ENCODE assay signal across 9 cellular contexts in the genomic region with DNA sequence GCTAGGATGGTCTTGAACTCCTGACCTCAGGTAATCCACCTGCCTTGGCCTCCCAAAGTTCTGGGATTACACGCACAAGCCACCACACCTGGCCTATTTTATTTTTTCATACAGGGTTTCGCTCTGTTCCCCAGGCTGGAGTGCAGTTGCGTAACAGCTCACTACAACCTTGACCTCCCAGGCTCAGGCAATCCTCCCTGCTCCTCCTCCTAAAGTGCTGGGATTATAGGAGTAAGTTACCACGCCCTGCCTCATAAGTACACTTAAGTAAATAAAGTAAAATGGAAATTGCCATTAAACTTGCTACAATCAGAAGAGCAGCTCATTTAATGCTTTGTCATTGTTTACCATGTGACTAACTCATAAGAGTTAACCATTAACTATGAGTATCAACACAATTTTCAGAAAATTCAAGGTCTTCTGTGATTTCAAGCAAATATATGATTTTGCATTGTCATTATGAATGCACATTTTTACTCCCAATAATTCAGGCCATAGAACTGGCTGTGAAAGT. TPM values are rescaled to one million over a fixed set of nuclear protein-coding genes. Genes with fewer than 3 reads are reported as not detected.
A peak's percentile ranks its signal among the peaks of the same experiment; 100 is the strongest.
DNase-seq lines count a peak whose midpoint lies in the region; TF ChIP-seq lines count a peak whose summit lies in the region.
"Had no signal": no experiment of that assay in that cellular context is flagged by ENCODE, and none has a peak within 500 bp of the region (broad histone marks: within the 10 kb centered on the region; RNA-seq: fewer than 3 reads in every experiment).

No MANE protein-coding gene starts in this region.

- H3K27ac ChIP-seq in HEK293 (ENCODE audit: extremely low read depth, low read depth, low read length) (no peak overlapping the region), SJSA1 (peak overlapping the region; percentile 16; the same call in 1 of the 2 replicates)

- POLR2A ChIA-PET in HEK293 (lab: Yijun Ruan, JAX): no interaction called here

- H3K4me3 ChIP-seq in HEK293 (ENCODE audit: low read depth, low read length) (no peak overlapping the region), SJSA1 (no peak overlapping the region), skeletal muscle satellite cell (ENCODE audit: low read length) (no peak overlapping the region)

- CTCF ChIA-PET in HEK293 (lab: Yijun Ruan, JAX): no interaction called here

- no peak for TF ChIP-seq CTCF in HEK293 (tag by site-specific recombination; IDR thresholded peaks at IDR 0.05)

- H3K27me3 ChIP-seq in SJSA1 (replicated peaks) (no peaks in the 10 kb centered on the region), skeletal muscle satellite cell (ENCODE audit: control insufficient read depth, insufficient read depth, low read length) (no peaks in the 10 kb centered on the region)

- intact Hi-C loops in posterior cingulate gyrus (cut with DNase I): no loop called here

- peaks cover 14 to 15% of the 10 kb centered on the region in 2 experiments; a peak in 2 of 3 replicates for H3K36me3 ChIP-seq in HEK293 (ENCODE audit: control insufficient read depth in 2 of 2, insufficient read depth in 1 of 2, low read length in 2 of 2)
- H3K36me3 ChIP-seq in SJSA1: no peaks in the 10 kb centered on the region
- H3K36me3 ChIP-seq in skeletal muscle satellite cell (ENCODE audit: insufficient read depth, low read length): peaks cover 73% of the 10 kb centered on the region

- H3K4me1 ChIP-seq in HEK293 (ENCODE audit: control insufficient read depth, insufficient read depth, low read length) (no peaks in the 10 kb centered on the region; the same call in 1 of the 2 replicates), SJSA1 (replicated peaks) (peaks cover 5% of the 10 kb centered on the region), skeletal muscle satellite cell (ENCODE audit: control insufficient read depth, insufficient read depth, low read length) (peaks cover 12% of the 10 kb centered on the region)

- H3K9me3 ChIP-seq in HEK293 (ENCODE audit: control insufficient read depth, insufficient read depth, low read depth, low read length): no peaks in the 10 kb centered on the region
- no peaks in the 10 kb centered on the region for H3K9me3 ChIP-seq in SJSA1 (replicated peaks)
- H3K9me3 ChIP-seq in skeletal muscle satellite cell (replicated peaks; ENCODE audit: low read length): no peaks in the 10 kb centered on the region

- H3K9ac ChIP-seq in skeletal muscle satellite cell (ENCODE audit: low read depth, low read length): peak overlapping the region; percentile 49

- H3K4me2 ChIP-seq in skeletal muscle satellite cell (ENCODE audit: low read length): no peak overlapping the region

- DNase-seq in SJSA1 (ENCODE audit: low read depth in 1 of 2, low spot score in 2 of 2): no peak
- DNase-seq in fibroblast of peridontal ligament (ENCODE audit: extremely low read depth): peak; percentile 52
- no peak for DNase-seq in dedifferentiated amniotic fluid mesenchymal stem cell (ENCODE audit: extremely low spot score)
- no peak for DNase-seq in posterior cingulate gyrus
- no peak for DNase-seq in NCI-H146 (lab: John Stamatoyannopoulos, UW)
- DNase-seq in midbrain (lab: John Stamatoyannopoulos, UW): no peak
- DNase-seq: NCI-H1105 had no signal

TF ChIP-seq in HEK293, 187 proteins besides CTCF, POLR2A, EP300 and RAD21 (continues in another document):
- TF ChIP-seq ZNF600 (tag by site-specific recombination; IDR thresholded peaks at IDR 0.05): no peak
- peak; percentile 68 for TF ChIP-seq GLIS1 (tag by site-specific recombination; IDR thresholded peaks at IDR 0.05)
- TF ChIP-seq, protein P1, sequence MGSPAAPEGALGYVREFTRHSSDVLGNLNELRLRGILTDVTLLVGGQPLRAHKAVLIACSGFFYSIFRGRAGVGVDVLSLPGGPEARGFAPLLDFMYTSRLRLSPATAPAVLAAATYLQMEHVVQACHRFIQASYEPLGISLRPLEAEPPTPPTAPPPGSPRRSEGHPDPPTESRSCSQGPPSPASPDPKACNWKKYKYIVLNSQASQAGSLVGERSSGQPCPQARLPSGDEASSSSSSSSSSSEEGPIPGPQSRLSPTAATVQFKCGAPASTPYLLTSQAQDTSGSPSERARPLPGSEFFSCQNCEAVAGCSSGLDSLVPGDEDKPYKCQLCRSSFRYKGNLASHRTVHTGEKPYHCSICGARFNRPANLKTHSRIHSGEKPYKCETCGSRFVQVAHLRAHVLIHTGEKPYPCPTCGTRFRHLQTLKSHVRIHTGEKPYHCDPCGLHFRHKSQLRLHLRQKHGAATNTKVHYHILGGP (tag by site-specific recombination; IDR thresholded peaks at IDR 0.05): no peak
- TF ChIP-seq ZNF350 (tag by site-specific recombination; IDR thresholded peaks at IDR 0.05): no peak
- no peak for TF ChIP-seq ZNF274 (IDR thresholded peaks at IDR 0.05; ENCODE audit: low read length)
- no peak for TF ChIP-seq ZNF274 (tag by site-specific recombination; IDR thresholded peaks at IDR 0.05; ENCODE audit: borderline replicate concordance)
- no peak for TF ChIP-seq ZNF548 (tag by site-specific recombination; IDR thresholded peaks at IDR 0.05)
- TF ChIP-seq WT1 (tag by site-specific recombination; IDR thresholded peaks at IDR 0.05): peak; percentile 99
- TF ChIP-seq, protein P2, sequence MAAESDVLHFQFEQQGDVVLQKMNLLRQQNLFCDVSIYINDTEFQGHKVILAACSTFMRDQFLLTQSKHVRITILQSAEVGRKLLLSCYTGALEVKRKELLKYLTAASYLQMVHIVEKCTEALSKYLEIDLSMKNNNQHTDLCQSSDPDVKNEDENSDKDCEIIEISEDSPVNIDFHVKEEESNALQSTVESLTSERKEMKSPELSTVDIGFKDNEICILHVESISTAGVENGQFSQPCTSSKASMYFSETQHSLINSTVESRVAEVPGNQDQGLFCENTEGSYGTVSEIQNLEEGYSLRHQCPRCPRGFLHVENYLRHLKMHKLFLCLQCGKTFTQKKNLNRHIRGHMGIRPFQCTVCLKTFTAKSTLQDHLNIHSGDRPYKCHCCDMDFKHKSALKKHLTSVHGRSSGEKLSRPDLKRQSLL (tag by site-specific recombination; IDR thresholded peaks at IDR 0.05): no peak
- TF ChIP-seq ZNF747 (tag by site-specific recombination; IDR thresholded peaks at IDR 0.05): no peak
- 0 out of 2 replicates have a peak, but pooled peaks have one; percentile 36 for TF ChIP-seq FEZF1 (tag by site-specific recombination; IDR thresholded peaks at IDR 0.05)
- TF ChIP-seq ZNF48 (tag by site-specific recombination; IDR thresholded peaks at IDR 0.05): no peak
- no peak for TF ChIP-seq ZNF221 (tag by site-specific recombination; IDR thresholded peaks at IDR 0.05; ENCODE audit: borderline replicate concordance)
- TF ChIP-seq KLF1 (tag by site-specific recombination; IDR thresholded peaks at IDR 0.05): peak; percentile 91
- no peak for TF ChIP-seq SCRT1 (tag by site-specific recombination; IDR thresholded peaks at IDR 0.05; ENCODE audit: borderline replicate concordance)
- TF ChIP-seq BCL11A (tag by site-specific recombination; IDR thresholded peaks at IDR 0.05; ENCODE audit: low read depth): peak; percentile 61; the same call in 1 of the 2 replicates
- TF ChIP-seq ZFHX2 (tag by site-specific recombination; conservative IDR thresholded peaks at IDR 0.05): no peak
- TF ChIP-seq, protein P3, sequence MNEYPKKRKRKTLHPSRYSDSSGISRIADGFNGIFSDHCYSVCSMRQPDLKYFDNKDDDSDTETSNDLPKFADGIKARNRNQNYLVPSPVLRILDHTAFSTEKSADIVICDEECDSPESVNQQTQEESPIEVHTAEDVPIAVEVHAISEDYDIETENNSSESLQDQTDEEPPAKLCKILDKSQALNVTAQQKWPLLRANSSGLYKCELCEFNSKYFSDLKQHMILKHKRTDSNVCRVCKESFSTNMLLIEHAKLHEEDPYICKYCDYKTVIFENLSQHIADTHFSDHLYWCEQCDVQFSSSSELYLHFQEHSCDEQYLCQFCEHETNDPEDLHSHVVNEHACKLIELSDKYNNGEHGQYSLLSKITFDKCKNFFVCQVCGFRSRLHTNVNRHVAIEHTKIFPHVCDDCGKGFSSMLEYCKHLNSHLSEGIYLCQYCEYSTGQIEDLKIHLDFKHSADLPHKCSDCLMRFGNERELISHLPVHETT (tag by site-specific recombination; IDR thresholded peaks at IDR 0.05): no peak
- TF ChIP-seq ZNF211 (tag by site-specific recombination; IDR thresholded peaks at IDR 0.05; ENCODE audit: low read depth): no peak
- no peak for TF ChIP-seq ZNF302 (tag by site-specific recombination; IDR thresholded peaks at IDR 0.05; ENCODE audit: low read depth)
- TF ChIP-seq ZNF561 (tag by site-specific recombination; IDR thresholded peaks at IDR 0.05; ENCODE audit: borderline replicate concordance): no peak
- TF ChIP-seq ZNF501 (tag by site-specific recombination; IDR thresholded peaks at IDR 0.05): no peak
- TF ChIP-seq, protein P4, sequence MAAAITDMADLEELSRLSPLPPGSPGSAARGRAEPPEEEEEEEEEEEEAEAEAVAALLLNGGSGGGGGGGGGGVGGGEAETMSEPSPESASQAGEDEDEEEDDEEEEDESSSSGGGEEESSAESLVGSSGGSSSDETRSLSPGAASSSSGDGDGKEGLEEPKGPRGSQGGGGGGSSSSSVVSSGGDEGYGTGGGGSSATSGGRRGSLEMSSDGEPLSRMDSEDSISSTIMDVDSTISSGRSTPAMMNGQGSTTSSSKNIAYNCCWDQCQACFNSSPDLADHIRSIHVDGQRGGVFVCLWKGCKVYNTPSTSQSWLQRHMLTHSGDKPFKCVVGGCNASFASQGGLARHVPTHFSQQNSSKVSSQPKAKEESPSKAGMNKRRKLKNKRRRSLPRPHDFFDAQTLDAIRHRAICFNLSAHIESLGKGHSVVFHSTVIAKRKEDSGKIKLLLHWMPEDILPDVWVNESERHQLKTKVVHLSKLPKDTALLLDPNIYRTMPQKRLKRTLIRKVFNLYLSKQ (tag by site-specific recombination; IDR thresholded peaks at IDR 0.05; ENCODE audit: borderline replicate concordance): no peak
- peak; percentile 46; the same call in 1 of the 2 replicates for TF ChIP-seq KLF7 (tag by site-specific recombination; IDR thresholded peaks at IDR 0.05; ENCODE audit: borderline replicate concordance)
- no peak for TF ChIP-seq ZNF654 (tag by site-specific recombination; IDR thresholded peaks at IDR 0.05; ENCODE audit: low read depth)
- TF ChIP-seq ZNF623 (tag by site-specific recombination; IDR thresholded peaks at IDR 0.05): no peak
- no peak for TF ChIP-seq RBAK (tag by site-specific recombination; IDR thresholded peaks at IDR 0.05)
- TF ChIP-seq ZBTB17 (tag by site-specific recombination; IDR thresholded peaks at IDR 0.05): peak; percentile 22; the same call in 1 of the 2 replicates

RNA-seq across cellular contexts. Expression of a gene that starts 12.3 kb away (rescaled TPM):
- 18.2 and 27.4 TPM in 2 replicates for total RNA-seq in SJSA1 (2014; rRNA removed; shearing (Covaris generic))
- 214 and 276 TPM in 2 replicates for total RNA-seq in skeletal muscle satellite cell (2012; rRNA removed)

RNA-seq across cellular contexts. Expression of a gene that starts 56.1 kb away (rescaled TPM):
- 4.8 and 8.2 TPM in 2 replicates for total RNA-seq in SJSA1 (2014; rRNA removed; shearing (Covaris generic))
- total RNA-seq in skeletal muscle satellite cell (2012; rRNA removed): 9.0 and 10.6 TPM in 2 replicates

RNA-seq across cellular contexts. Expression of a gene that starts 56.2 kb away (rescaled TPM):
- total RNA-seq in SJSA1 (2014; rRNA removed; shearing (Covaris generic)): 868 and 1,737 TPM in 2 replicates
- 3,160 and 4,633 TPM in 2 replicates for total RNA-seq in skeletal muscle satellite cell (2012; rRNA removed)
